ENCODE assay signal across 8 cellular contexts in the genomic region with DNA sequence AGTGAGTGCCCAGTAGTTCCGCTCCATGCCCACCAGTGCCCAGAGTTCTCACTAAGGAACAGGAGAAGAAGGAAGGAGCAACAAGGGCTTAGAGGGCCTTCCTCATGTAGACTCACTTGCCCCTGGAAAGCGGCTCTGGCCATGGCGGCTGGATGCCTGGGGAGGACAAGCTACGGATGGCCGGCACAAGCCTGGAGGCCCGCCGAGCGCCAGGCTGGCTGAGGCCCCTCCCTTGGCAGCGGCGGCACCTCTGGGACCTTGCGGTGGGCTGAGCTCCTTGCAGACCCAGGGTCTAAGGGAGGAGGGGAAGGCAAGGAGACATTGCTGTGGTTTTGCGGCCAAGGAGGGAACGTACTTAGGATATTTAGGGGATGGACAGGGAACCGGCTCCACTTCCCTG.
"Had no signal": no experiment of that assay in that cellular context is flagged by ENCODE, and none has a peak within 500 bp of the region (broad histone marks: within the 10 kb centered on the region; RNA-seq: fewer than 3 reads in every experiment).

No MANE protein-coding gene starts in this region.

- H3K4me3 Mint-ChIP-seq: H9 had no signal

- H3K4me1 Mint-ChIP-seq: H9 had no signal

- H3K9ac ChIP-seq: GM23248 had no signal

- H3K27ac Mint-ChIP-seq: H9 had no signal

- H3K4me3 ChIP-seq: GM23248, K562 had no signal

- DNase-seq: GM23248, GOT3, H9, HCEC 1CT, IMR-90 had no signal

- FAIRE-seq: H54, HTR-8/SVneo, K562 had no signal

- H3K27ac ChIP-seq: GM23248 had no signal

- H2AFZ ChIP-seq: GM23248 had no signal
